In genomic region chr10:22702348-22702747, GRCh38 we compare ENCODE assay signal across 22 cellular contexts. TPM values are rescaled to one million over a fixed set of nuclear protein-coding genes. Genes with fewer than 3 reads are reported as not detected.
DNase-seq lines count a peak whose midpoint lies in the region; ATAC-seq and TF ChIP-seq lines count a peak whose summit lies in the region.
"Had no signal": no experiment of that assay in that cellular context is flagged by ENCODE, and none has a peak within 500 bp of the region (broad histone marks: within the 10 kb centered on the region; RNA-seq: fewer than 3 reads in every experiment).

No MANE protein-coding gene starts in this region.

- peaks cover 90% of the 10 kb centered on the region for H3K4me1 Mint-ChIP-seq in activated CD4-positive, alpha-beta T cell treated with anti-CD3 and anti-CD28 coated beads for 36 hours
- peaks cover 70% of the 10 kb centered on the region for H3K4me1 Mint-ChIP-seq in T-helper 17 cell
- peaks cover 71 to 74% of the 10 kb centered on the region in 2 donors for H3K4me1 Mint-ChIP-seq in natural killer cell treated with Interleukin-12 subunit alpha and Interleukin-12 subunit beta and Interleukin-15 and Interleukin-18, amount 100 ng/mL, for 72 hours (ENCODE audit: low read depth in 2 of 2)

- no peaks in the 10 kb centered on the region for H3K27me3 Mint-ChIP-seq in activated CD4-positive, alpha-beta T cell treated with anti-CD3 and anti-CD28 coated beads for 36 hours
- H3K27me3 Mint-ChIP-seq in T-helper 17 cell = no peaks in the 10 kb centered on the region
- H3K27me3 Mint-ChIP-seq in natural killer cell treated with Interleukin-12 subunit alpha and Interleukin-12 subunit beta and Interleukin-15 and Interleukin-18, amount 100 ng/mL, for 72 hours = no peaks in the 10 kb centered on the region

- no peak for TF ChIP-seq CTCF in coronary artery (IDR thresholded peaks at IDR 0.05)

- TF ChIP-seq POLR2A in erythroblast (IDR thresholded peaks at IDR 0.05; ENCODE audit: low read length) = peak; percentile 51

- peak overlapping the region; percentile 56 for H3K27ac Mint-ChIP-seq in activated CD4-positive, alpha-beta T cell treated with anti-CD3 and anti-CD28 coated beads for 36 hours
- peak overlapping the region; percentile 94 for H3K27ac Mint-ChIP-seq in T-helper 17 cell
- peak overlapping the region; percentile 81 to 83 for H3K27ac Mint-ChIP-seq in natural killer cell treated with Interleukin-12 subunit alpha and Interleukin-12 subunit beta and Interleukin-15 and Interleukin-18, amount 100 ng/mL, for 72 hours
- H3K27ac Mint-ChIP-seq: activated T-helper 2 cell treated with anti-CD3 and anti-CD28 coated beads, Interferon-gamma antibody, Interleukin-2, Interleukin-4, amounts not matched to agents 10 μg/mL and 5 μg/mL and 100 μg/mL, durations not matched to agents 14 hours and 24 hours and 36 hours; brain had no signal

- H3K27ac ChIP-seq in coronary artery = no peak overlapping the region
- H3K27ac ChIP-seq: C4-2B, HL-60, SK-N-MC had no signal

- peaks cover 41% of the 10 kb centered on the region for H3K36me3 Mint-ChIP-seq in activated CD4-positive, alpha-beta T cell treated with anti-CD3 and anti-CD28 coated beads for 36 hours (ENCODE audit: low read depth)
- H3K36me3 Mint-ChIP-seq in T-helper 17 cell (ENCODE audit: low read depth) = peaks cover 7% of the 10 kb centered on the region
- peaks cover 22% of the 10 kb centered on the region for H3K36me3 Mint-ChIP-seq in natural killer cell treated with Interleukin-12 subunit alpha and Interleukin-12 subunit beta and Interleukin-15 and Interleukin-18, amount 100 ng/mL, for 72 hours

- H3K4me3 ChIP-seq in coronary artery = no peak overlapping the region
- H3K4me3 ChIP-seq: SK-N-MC, transverse colon had no signal

- DNase-seq in activated CD4-positive, alpha-beta T cell treated with anti-CD3 and anti-CD28 coated beads for 36 hours = no peak
- DNase-seq in activated CD4-positive, alpha-beta T cell treated with anti-CD3 and anti-CD28 coated beads for 48 hours = no peak
- no peak for DNase-seq in T-helper 17 cell
- DNase-seq in erythroblast (lab: John Stamatoyannopoulos, UW) = peak; percentile 93 to 96
- DNase-seq in natural killer cell treated with Interleukin-12 subunit alpha and Interleukin-12 subunit beta and Interleukin-15 and Interleukin-18, amount 100 ng/mL, for 72 hours (ENCODE audit: low spot score) = no peak
- no peak for DNase-seq in coronary artery (ENCODE audit: low spot score)
- no peak for DNase-seq in epidermal melanocyte (ENCODE audit: insufficient read length, low spot score)
- no peak for DNase-seq in NOMO-1 treated with DMSO at 0.1 percent for 48 hours (lab: John Stamatoyannopoulos, UW; ENCODE audit: unreplicated experiment)
- DNase-seq: 8988T; DND-41; effector CD8-positive, alpha-beta T cell; head of caudate nucleus; islet precursor cell; NCI-H187 treated with DMSO at 0.1 percent for 48 hours; nucleus accumbens; stimulated activated CD4-positive, alpha-beta T cell treated with anti-CD3 and anti-CD28 coated beads, Interleukin-2, amount 100 ng/mL, for 48 hours; transverse colon had no signal

- intact Hi-C loops in activated CD4-positive, alpha-beta T cell treated with anti-CD3 and anti-CD28 coated beads for 36 hours (cut with DNase I, micrococcal nuclease) = no loop called here

- peaks cover 6% of the 10 kb centered on the region for H3K9me3 Mint-ChIP-seq in activated CD4-positive, alpha-beta T cell treated with anti-CD3 and anti-CD28 coated beads for 36 hours (ENCODE audit: low read depth)
- H3K9me3 Mint-ChIP-seq in natural killer cell treated with Interleukin-12 subunit alpha and Interleukin-12 subunit beta and Interleukin-15 and Interleukin-18, amount 100 ng/mL, for 72 hours = no peaks in the 10 kb centered on the region
- H3K9me3 Mint-ChIP-seq: activated T-helper 2 cell treated with anti-CD3 and anti-CD28 coated beads, Interferon-gamma antibody, Interleukin-2, Interleukin-4, amounts not matched to agents 10 μg/mL and 5 μg/mL and 100 μg/mL, durations not matched to agents 14 hours and 24 hours and 36 hours had no signal

- CTCF ChIA-PET in activated CD4-positive, alpha-beta T cell treated with anti-CD3 and anti-CD28 coated beads for 36 hours (lab: Charles Lee) = no interaction called here

- H3K4me3 Mint-ChIP-seq in activated CD4-positive, alpha-beta T cell treated with anti-CD3 and anti-CD28 coated beads for 36 hours = no peak overlapping the region
- H3K4me3 Mint-ChIP-seq in T-helper 17 cell = peak overlapping the region; percentile 49
- peak overlapping the region; percentile 52 for H3K4me3 Mint-ChIP-seq in natural killer cell treated with Interleukin-12 subunit alpha and Interleukin-12 subunit beta and Interleukin-15 and Interleukin-18, amount 100 ng/mL, for 72 hours
- H3K4me3 Mint-ChIP-seq: brain had no signal

- POLR2A ChIA-PET in activated CD4-positive, alpha-beta T cell treated with anti-CD3 and anti-CD28 coated beads for 36 hours (lab: Charles Lee) = no interaction called here

- ATAC-seq in activated CD4-positive, alpha-beta T cell treated with anti-CD3 and anti-CD28 coated beads for 36 hours = no peak
- ATAC-seq in T-helper 17 cell = no peak
- ATAC-seq in natural killer cell treated with Interleukin-12 subunit alpha and Interleukin-12 subunit beta and Interleukin-15 and Interleukin-18, amount 100 ng/mL, for 72 hours = no peak

- no peaks in the 10 kb centered on the region for H3K9me3 ChIP-seq in T-helper 17 cell (ENCODE audit: control insufficient read depth, low read length, poor library complexity, severe bottlenecking)
- H3K9me3 ChIP-seq: transverse colon had no signal

RNA-seq across cellular contexts. Expression of gene PIP4K2A, which starts 12.0 kb away (rescaled TPM):
- total RNA-seq in activated CD4-positive, alpha-beta T cell treated with anti-CD3 and anti-CD28 coated beads for 36 hours = 100 to 1,000 TPM; 105 to 108 TPM
- total RNA-seq in T-helper 17 cell = 100 to 1,000 TPM; 167 to 205 TPM
- 100 to 1,000 TPM; 149 to 152 TPM for total RNA-seq in natural killer cell treated with Interleukin-12 subunit alpha and Interleukin-12 subunit beta and Interleukin-15 and Interleukin-18, amount 100 ng/mL, for 72 hours

Comparison
In these comparisons a context has a peak if more than half of its experiments do, and no peak if none do; other contexts are left out.
1. DNase-seq: peak in erythroblast (2 of 2); none in activated CD4-positive, alpha-beta T cell treated with anti-CD3 and anti-CD28 coated beads for 36 hours (single experiment), activated CD4-positive, alpha-beta T cell treated with anti-CD3 and anti-CD28 coated beads for 48 hours (single experiment), T-helper 17 cell (0 of 3), natural killer cell treated with Interleukin-12 subunit alpha and Interleukin-12 subunit beta and Interleukin-15 and Interleukin-18, amount 100 ng/mL, for 72 hours (single experiment), coronary artery (single experiment), epidermal melanocyte (single experiment) and NOMO-1 treated with DMSO at 0.1 percent for 48 hours (single experiment).
2. Peak in every context shown above with its lines, with median percentiles within 50 percentile points of each other: H3K27ac Mint-ChIP-seq.